ENCODE assay signal across 8 cellular contexts in the genomic region with DNA sequence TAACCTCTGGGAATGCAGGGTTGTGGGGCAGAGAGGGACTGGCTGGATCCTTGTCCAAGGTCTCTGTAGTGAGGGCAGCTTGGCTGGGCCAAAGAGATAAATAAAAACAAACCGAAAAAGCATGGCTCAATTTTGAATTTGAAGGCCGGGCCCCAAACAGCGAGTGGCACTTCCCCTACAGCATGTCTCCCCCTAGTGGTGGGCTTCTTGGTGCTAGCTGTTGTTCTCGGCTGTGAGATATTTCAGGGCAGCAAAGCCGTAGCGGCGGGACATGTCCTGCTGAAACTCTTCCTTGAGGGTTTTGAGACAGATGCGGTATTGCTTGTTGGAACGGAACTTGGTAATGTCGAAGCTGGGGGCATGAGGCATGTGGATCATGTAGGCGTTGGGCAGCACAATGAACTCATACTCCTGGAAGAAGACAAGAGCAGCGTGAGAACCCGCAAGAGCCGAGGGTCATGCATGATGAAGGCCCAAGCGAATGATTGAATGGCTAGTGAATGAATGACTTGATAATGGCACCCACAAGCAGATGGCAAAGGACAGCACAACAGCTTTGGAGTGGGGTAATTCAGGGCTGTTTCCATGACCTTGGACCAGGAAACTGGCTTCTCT.
DNase-seq lines count a peak whose midpoint lies in the region; ATAC-seq and TF ChIP-seq lines count a peak whose summit lies in the region.

No MANE protein-coding gene starts in this region.

- no peak overlapping the region for H3K4me3 ChIP-seq in RWPE2 (ENCODE audit: severe bottlenecking)

- H3K36me3 ChIP-seq in RWPE2 (ENCODE audit: low read depth) = no peaks in the 10 kb centered on the region

- no peak for DNase-seq in AG09319 (ENCODE audit: extremely low read depth, low read depth)
- no peak for DNase-seq in RWPE2 (ENCODE audit: low spot score)
- DNase-seq in iPS-NIHi11 (ENCODE audit: low spot score) = peak; percentile 72

- TF ChIP-seq CTCF in AG09319 (IDR thresholded peaks at IDR 0.05; ENCODE audit: low read depth, low read length) (peak; percentile 49), GM12872 (IDR thresholded peaks at IDR 0.05; ENCODE audit: insufficient read depth, low read depth, low read length) (peak; percentile 89), RWPE2 (IDR thresholded peaks at IDR 0.05; ENCODE audit: poor library complexity, severe bottlenecking) (peak; percentile 64)

- no peaks in the 10 kb centered on the region for H3K9me3 ChIP-seq in RWPE2 (ENCODE audit: severe bottlenecking)

- H3K27ac ChIP-seq in RWPE2 (ENCODE audit: poor library complexity, severe bottlenecking) = no peak overlapping the region

- H3K27me3 ChIP-seq in RWPE2 (ENCODE audit: insufficient read depth, poor library complexity, severe bottlenecking) = no peaks in the 10 kb centered on the region

- ATAC-seq in RWPE2 (ENCODE audit: low read depth) = 0 out of 3 replicates have a peak, but pooled peaks have one; percentile 31
- no peak for ATAC-seq in GM18867 (IDR thresholded peaks at IDR 0.05; ENCODE audit: unreplicated experiment)
- ATAC-seq in HG03354 (IDR thresholded peaks at IDR 0.05; ENCODE audit: poor library complexity, severe bottlenecking, unreplicated experiment) = no peak
- no peak for ATAC-seq in GM21825 (IDR thresholded peaks at IDR 0.05; ENCODE audit: unreplicated experiment)
- ATAC-seq in GM19324 (IDR thresholded peaks at IDR 0.05; ENCODE audit: low FRiP score, unreplicated experiment) = no peak

- H3K4me1 ChIP-seq in RWPE2 (ENCODE audit: insufficient read depth, poor library complexity, severe bottlenecking) = no peaks in the 10 kb centered on the region
